ENCODE assay signal across 1 cellular context in genomic region chr9:128771745-128772519, GRCh38.
TF ChIP-seq lines count a peak whose summit lies in the region.

Gene ZER1 (minus strand): TSS chr9:128771927. CDS start chr9:128755565, 16,362 bp downstream.

TF ChIP-seq in K562, 482 proteins besides CTCF, POLR2A, EP300 and RAD21 (continued from another document and continues in another):
- TF ChIP-seq UBTF (IDR thresholded peaks at IDR 0.05; ENCODE audit: borderline replicate concordance in 1 of 2, low read depth in 2 of 2, low read length in 2 of 2) (peak in 1 of 2 experiments; percentile 91; a peak in 2 of 4 replicates), NCOA4 (IDR thresholded peaks at IDR 0.05; ENCODE audit: partially characterized antibody) (no peak), ATF3 (IDR thresholded peaks at IDR 0.05) (peak; percentile 50), ATF3 (CRISPR knock-in tag; conservative IDR thresholded peaks at IDR 0.05) (no peak), NRF1 (conservative IDR thresholded peaks at IDR 0.05 in 1 of 2, IDR thresholded peaks at IDR 0.05 in 1 of 2) (peak in 1 of 2 experiments; percentile 33; a peak in 2 of 4 replicates), PREB (CRISPR knock-in tag; IDR thresholded peaks at IDR 0.05) (no peak), SIX5 (IDR thresholded peaks at IDR 0.05; ENCODE audit: borderline replicate concordance in 1 of 2, insufficient read depth in 1 of 2, low read depth in 1 of 2, low read length in 2 of 2) (peak; percentile 10 to 37; a peak in 1 of 4 replicates), ZFP30 (CRISPR knock-in tag; IDR thresholded peaks at IDR 0.05; ENCODE audit: borderline replicate concordance) (no peak), RBFOX2 (IDR thresholded peaks at IDR 0.05; ENCODE audit: low read depth, low read length) (peak; percentile 94), ATF4 (CRISPR knock-in tag; IDR thresholded peaks at IDR 0.05) (0 out of 2 replicates have a peak, but pooled peaks have one; percentile 14), CHD7 (IDR thresholded peaks at IDR 0.05; ENCODE audit: low read depth, low read length) (no peak), ZNF41 (CRISPR knock-in tag; conservative IDR thresholded peaks at IDR 0.05) (0 out of 2 replicates have a peak, but pooled peaks have one; percentile 19), KAT8 (IDR thresholded peaks at IDR 0.05; ENCODE audit: low read depth) (no peak), ZBTB34 (CRISPR knock-in tag; IDR thresholded peaks at IDR 0.05) (no peak), GTF3C2 (IDR thresholded peaks at IDR 0.05; ENCODE audit: borderline replicate concordance, extremely low read depth, insufficient read length) (peak; percentile 3)
